In the genomic region with DNA sequence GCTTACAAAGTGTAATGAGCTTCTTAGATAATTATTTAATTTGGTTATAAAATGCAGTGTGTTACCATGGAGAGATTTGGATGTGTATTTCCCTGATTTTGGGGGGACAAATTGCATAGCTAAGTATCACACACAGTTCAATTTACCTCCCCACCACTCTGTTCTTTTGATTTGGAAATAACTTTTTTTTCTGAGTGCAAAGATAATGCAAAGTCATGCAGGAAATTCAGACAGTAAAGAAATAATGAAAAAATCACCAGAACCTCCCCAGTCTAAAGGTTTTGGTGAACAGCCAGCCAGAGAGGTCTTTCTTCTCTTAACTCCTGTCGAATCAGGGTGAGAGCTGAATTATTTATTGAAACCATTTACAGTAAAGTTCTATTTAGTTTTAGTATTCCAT, we compare ENCODE assay signal across 21 cellular contexts. TPM values are rescaled to one million over a fixed set of nuclear protein-coding genes. Genes with fewer than 3 reads are reported as not detected.
DNase-seq lines count a peak whose midpoint lies in the region; ATAC-seq, FAIRE-seq and TF ChIP-seq lines count a peak whose summit lies in the region.
"Had no signal": no experiment of that assay in that cellular context is flagged by ENCODE, and none has a peak within 500 bp of the region (broad histone marks: within the 10 kb centered on the region; RNA-seq: fewer than 3 reads in every experiment).

No MANE protein-coding gene starts in this region.

- H3K36me3 Mint-ChIP-seq in GM23338 (ENCODE audit: low read depth): peaks cover 14% of the 10 kb centered on the region
- H3K36me3 Mint-ChIP-seq in neural crest cell (ENCODE audit: low read depth): peaks cover 5% of the 10 kb centered on the region
- no peaks in the 10 kb centered on the region for H3K36me3 Mint-ChIP-seq in activated naive CD4-positive, alpha-beta T cell treated with anti-CD3 and anti-CD28 coated beads, Interleukin-2, amount 10 ng/mL, durations not matched to agents 7 days and 5 days
- H3K36me3 Mint-ChIP-seq: CD4-positive, CD25-positive, alpha-beta regulatory T cell had no signal

- peak overlapping the region; percentile 80 for H3K4me3 ChIP-seq in GM23338
- H3K4me3 ChIP-seq in HUES64 (ENCODE audit: low read length): peak overlapping the region; percentile 75; the same call in 1 of the 2 replicates
- no peak overlapping the region for H3K4me3 ChIP-seq in K562
- H3K4me3 ChIP-seq: SJCRH30 had no signal

- H3K79me2 ChIP-seq in GM23338 (replicated peaks; ENCODE audit: insufficient read depth) (peaks cover 73% of the 10 kb centered on the region), K562 (ENCODE audit: control insufficient read depth, insufficient read depth, low read length) (peaks cover 54% of the 10 kb centered on the region)

- TF ChIP-seq EP300 in K562 (IDR thresholded peaks at IDR 0.05; ENCODE audit: low read length): no peak

- no peak overlapping the region for H3K9ac ChIP-seq in HUES64 (ENCODE audit: low read depth, low read length)
- 0 out of 4 replicates have a peak overlapping the region, but pooled peaks of 1 of the 2 experiments have one; percentile 12 for H3K9ac ChIP-seq in K562 (ENCODE audit: insufficient read depth in 1 of 2, low read depth in 2 of 2, low read length in 2 of 2)

- no peaks in the 10 kb centered on the region for H3K36me3 ChIP-seq in GM23338 (ENCODE audit: insufficient read depth)
- H3K36me3 ChIP-seq in HUES64 (ENCODE audit: insufficient read depth, low read length): no peaks in the 10 kb centered on the region
- H3K36me3 ChIP-seq in K562 (ENCODE audit: control insufficient read depth, insufficient read depth, low read length): no peaks in the 10 kb centered on the region
- H3K36me3 ChIP-seq: HAP-1, SJCRH30 had no signal

- H3K27me3 ChIP-seq in GM23338 (ENCODE audit: insufficient read depth) (no peaks in the 10 kb centered on the region), HUES64 (ENCODE audit: insufficient read depth, low read length) (peaks cover 9% of the 10 kb centered on the region; the same call in 1 of the 2 replicates), K562 (ENCODE audit: control insufficient read depth in 2 of 2, insufficient read depth in 2 of 2, low read length in 2 of 2) (no peaks in the 10 kb centered on the region)
- H3K27me3 ChIP-seq: SJCRH30 had no signal

- TF ChIP-seq RAD21 in K562 (CRISPR knock-in tag; conservative IDR thresholded peaks at IDR 0.05 in 1 of 2, IDR thresholded peaks at IDR 0.05 in 1 of 2): no peak

- ATAC-seq in GM23338: no peak
- ATAC-seq in K562: no peak
- ATAC-seq in HG03039 (IDR thresholded peaks at IDR 0.05; ENCODE audit: unreplicated experiment): no peak

- CTCF ChIA-PET in K562 (lab: Yijun Ruan, JAX; ENCODE audit: low intra/inter-chr PET ratio): no interaction called here
- CTCF ChIA-PET in activated naive CD4-positive, alpha-beta T cell treated with anti-CD3 and anti-CD28 coated beads, Interleukin-2, amount 10 ng/mL, durations not matched to agents 7 days and 5 days (lab: Charles Lee): no interaction called here

- in situ Hi-C loops in K562 (cut with MboI): no loop called here

- peaks cover 6% of the 10 kb centered on the region for H4K20me1 ChIP-seq in GM23338 (replicated peaks; ENCODE audit: insufficient read depth)
- no peaks in the 10 kb centered on the region for H4K20me1 ChIP-seq in K562 (replicated peaks; ENCODE audit: control insufficient read depth, insufficient read depth, low read length)

- intact Hi-C loops in K562 (cut with micrococcal nuclease): no loop called here

- POLR2A ChIA-PET in K562 (lab: Yijun Ruan, JAX): interaction anchor here (0.5 to 1.9 kb wide), 5 partner anchors 12 to 1002 kb away, joined by 3 to 6 read pairs (median 3); no protein-coding TSS in a partner anchor

- H3K9me1 ChIP-seq in K562 (ENCODE audit: control insufficient read depth, insufficient read depth, low read length): no peaks in the 10 kb centered on the region

- no CpG with 5 or more reads among the region's 1 CpG for whole genome bisulfite sequencing in HUES64
- WGBS in K562 (ENCODE audit: insufficient coverage, low coverage, missing lambda C conversion rate): 11% methylated on average over 1 of the region's 1 CpG

- DNase-seq in GM23338 (ENCODE audit: low spot score) (no peak), K562 (ENCODE audit: extremely low read depth in 1 of 4, low spot score in 3 of 4) (no peak), neural crest cell (ENCODE audit: low read depth, low spot score) (no peak), pons (ENCODE audit: low spot score) (no peak)
- DNase-seq in activated naive CD4-positive, alpha-beta T cell treated with anti-CD3 and anti-CD28 coated beads, Interleukin-2, amount 10 ng/mL, durations not matched to agents 7 days and 5 days: no peak
- DNase-seq: Caco-2; CD4-positive, CD25-positive, alpha-beta regulatory T cell; Karpas-422; NCI-H2107; NCI-H446 treated with DMSO at 0.1 percent for 48 hours; T-helper 1 cell had no signal

- H3K4me3 Mint-ChIP-seq in GM23338: peak overlapping the region; percentile 49
- H3K4me3 Mint-ChIP-seq in neural crest cell: peak overlapping the region; percentile 73
- no peak overlapping the region for H3K4me3 Mint-ChIP-seq in activated naive CD4-positive, alpha-beta T cell treated with anti-CD3 and anti-CD28 coated beads, Interleukin-2, amount 10 ng/mL, durations not matched to agents 7 days and 5 days
- H3K4me3 Mint-ChIP-seq: CD4-positive, CD25-positive, alpha-beta regulatory T cell; IgD-negative memory B cell had no signal

- no peak for TF ChIP-seq POLR2A in K562 (conservative IDR thresholded peaks at IDR 0.05)

- no TSS peak for BruUV-seq in K562 (replicated peaks; lab: Mats Ljungman, UMichigan)

- TF ChIP-seq CTCF in GM23338 (conservative IDR thresholded peaks at IDR 0.05; ENCODE audit: low read depth in 2 of 2) (no peak), K562 (IDR thresholded peaks at IDR 0.05 in 2 of 3, conservative IDR thresholded peaks at IDR 0.05 in 1 of 3; ENCODE audit: insufficient read depth in 2 of 3, low read depth in 1 of 3, low read length in 3 of 3) (no peak), neural crest cell (conservative IDR thresholded peaks at IDR 0.05) (no peak)

- H3K4me1 ChIP-seq in GM23338 (ENCODE audit: insufficient read depth) (peaks cover 72% of the 10 kb centered on the region), HUES64 (ENCODE audit: insufficient read depth, low read length) (peaks cover 59% of the 10 kb centered on the region), K562 (replicated peaks in 1 of 2; ENCODE audit: control insufficient read depth in 2 of 2, insufficient read depth in 2 of 2, low read length in 2 of 2) (peaks cover 4 to 10% of the 10 kb centered on the region in 2 experiments; a peak in 4 of 5 replicates)
- H3K4me1 ChIP-seq: Caco-2 had no signal

- H2AFZ ChIP-seq in GM23338 (no peak overlapping the region), K562 (ENCODE audit: low read depth, low read length) (peak overlapping the region; percentile 37)

- H3K27ac Mint-ChIP-seq in GM23338: peak overlapping the region; percentile 90
- no peak overlapping the region for H3K27ac Mint-ChIP-seq in neural crest cell (ENCODE audit: unreplicated experiment)
- H3K27ac Mint-ChIP-seq in activated naive CD4-positive, alpha-beta T cell treated with anti-CD3 and anti-CD28 coated beads, Interleukin-2, amount 10 ng/mL, durations not matched to agents 7 days and 5 days: no peak overlapping the region
- H3K27ac Mint-ChIP-seq: CD4-positive, CD25-positive, alpha-beta regulatory T cell; IgD-negative memory B cell had no signal

- peaks cover 59% of the 10 kb centered on the region for H3K4me1 Mint-ChIP-seq in GM23338
- H3K4me1 Mint-ChIP-seq in neural crest cell: peaks cover 48% of the 10 kb centered on the region
- peaks cover 10% of the 10 kb centered on the region for H3K4me1 Mint-ChIP-seq in activated naive CD4-positive, alpha-beta T cell treated with anti-CD3 and anti-CD28 coated beads, Interleukin-2, amount 10 ng/mL, durations not matched to agents 7 days and 5 days

- peak overlapping the region; percentile 77 for H3K27ac ChIP-seq in GM23338 (ENCODE audit: low read depth)
- H3K27ac ChIP-seq in HUES64 (ENCODE audit: low read depth, low read length): peak overlapping the region; percentile 14; the same call in 1 of the 2 replicates
- H3K27ac ChIP-seq in K562 (ENCODE audit: extremely low read depth, low read depth, low read length): peak overlapping the region; percentile 4; the same call in 2 of the 3 replicates

- H3K9me3 Mint-ChIP-seq in GM23338 (peaks cover 2% of the 10 kb centered on the region; the same call in 1 of the 3 replicates), neural crest cell (no peaks in the 10 kb centered on the region)
- no peaks in the 10 kb centered on the region for H3K9me3 Mint-ChIP-seq in activated naive CD4-positive, alpha-beta T cell treated with anti-CD3 and anti-CD28 coated beads, Interleukin-2, amount 10 ng/mL, durations not matched to agents 7 days and 5 days
- H3K9me3 Mint-ChIP-seq: IgD-negative memory B cell had no signal

- H3K9me3 ChIP-seq in HUES64 (ENCODE audit: insufficient read depth, low read depth, low read length) (no peaks in the 10 kb centered on the region), K562 (replicated peaks; ENCODE audit: control insufficient read depth, insufficient read depth, low read depth, low read length) (no peaks in the 10 kb centered on the region)
- H3K9me3 ChIP-seq: Caco-2, HAP-1, SJCRH30 had no signal

- FAIRE-seq in K562 (lab: Jason Lieb, UNC): no peak
- FAIRE-seq: G401.6, GM12892, HTR-8/SVneo, RCC 7860 had no signal

- H3F3A ChIP-seq in GM23338 (replicated peaks; ENCODE audit: low read depth): 0 out of 2 replicates have a peak, but pooled peaks cover 3% of the 10 kb centered on the region

- peak overlapping the region; percentile 85 for H3K4me2 ChIP-seq in GM23338
- H3K4me2 ChIP-seq in K562 (ENCODE audit: insufficient read depth, low read length): peak overlapping the region; percentile 57

- H3K27me3 Mint-ChIP-seq in GM23338 (ENCODE audit: insufficient read depth, low read depth, poor library complexity) (peaks cover 3% of the 10 kb centered on the region), neural crest cell (ENCODE audit: low read depth) (peaks cover 32% of the 10 kb centered on the region)
- H3K27me3 Mint-ChIP-seq in activated naive CD4-positive, alpha-beta T cell treated with anti-CD3 and anti-CD28 coated beads, Interleukin-2, amount 10 ng/mL, durations not matched to agents 7 days and 5 days: peaks cover 35% of the 10 kb centered on the region

- no peaks in the 10 kb centered on the region for H3K9me2 ChIP-seq in GM23338 (ENCODE audit: insufficient read depth)

RNA-seq across cellular contexts. Expression of a gene that starts 3.2 kb away (rescaled TPM):
- total RNA-seq in GM23338 (2014; rRNA removed; shearing (Covaris generic)): 139 and 149 TPM in 2 replicates
- 39.4 and 46.1 TPM in 2 replicates for polyA plus RNA-seq in GM23338 (2016; fragmentation: Nextera tagmentation; extraction: Ambion mirVana)
- 22.5 TPM for polyA plus RNA-seq in HUES64 (2013, experiment 1 of 2)
- 25.4 TPM for polyA plus RNA-seq in HUES64 (2013, experiment 2 of 2)
- 426 and 1,792 TPM in 2 replicates for total RNA-seq in K562 (2011; cell fraction: chromatin; rRNA removed; ENCODE audit: low replicate concordance)
- 167 and 305 TPM in 2 replicates for total RNA-seq in K562 (2011; cell fraction: nucleolus; rRNA removed)
- 499 and 612 TPM in 2 replicates for total RNA-seq in K562 (2011; cell fraction: nucleoplasm; rRNA removed)
- total RNA-seq in K562 (2014; rRNA removed): 71.6 and 75.0 TPM in 2 replicates
- total RNA-seq in K562 (2014; rRNA removed; fragmentation: Illumina TruSeq; extraction: Trizol): 156 and 170 TPM in 2 replicates
- total RNA-seq in K562 (2015; rRNA removed; fragmentation: Illumina TruSeq; extraction: Trizol): 101 and 111 TPM in 2 replicates
- total RNA-seq in K562 (2021): 70.6 and 73.7 TPM in 2 replicates
- polyA plus RNA-seq in K562 (2011; rRNA removed): 49.6 and 58.2 TPM in 2 replicates
- 18.0 and 26.3 TPM in 2 replicates for polyA plus RNA-seq in K562 (2011; cell fraction: cytosol; rRNA removed)
- 135 and 146 TPM in 2 replicates for polyA plus RNA-seq in K562 (2011; cell fraction: nucleus; rRNA removed)
- 34.1 and 37.7 TPM in 2 replicates for polyA plus RNA-seq in K562 (2012)
- polyA plus RNA-seq in K562 (2014; fragmentation: Illumina TruSeq; extraction: Trizol): 45.6 and 47.5 TPM in 2 replicates
- polyA plus RNA-seq in K562 (2014; fragmentation: Nextera tagmentation; extraction: Ambion mirVana): 10 to 100 TPM; 21.7 to 24.5 TPM
- polyA plus RNA-seq in K562 (2014; rRNA removed): 50.7 and 51.8 TPM in 2 replicates
- 318 and 333 TPM in 2 replicates for polyA minus RNA-seq in K562 (2011; rRNA and poly(A)+ RNA removed)
- polyA minus RNA-seq in K562 (2011; cell fraction: cytosol; rRNA and poly(A)+ RNA removed): 24.5 and 45.3 TPM in 2 replicates
- 512 and 599 TPM in 2 replicates for polyA minus RNA-seq in K562 (2011; cell fraction: nucleus; rRNA and poly(A)+ RNA removed)
- 43.4 and 45.0 TPM in 2 replicates for total RNA-seq in neural crest cell
- total RNA-seq: MCF 10A had no signal
- polyA plus RNA-seq: IgD-negative memory B cell had no signal

RNA-seq across cellular contexts. Expression of a gene that starts 32.4 kb away (rescaled TPM):
- total RNA-seq in GM23338 (2014; rRNA removed; shearing (Covaris generic)): 19.1 and 19.6 TPM in 2 replicates
- polyA plus RNA-seq in GM23338 (2016; fragmentation: Nextera tagmentation; extraction: Ambion mirVana) (8.6 and 10.7 TPM in 2 replicates), K562 (2011; rRNA removed) (35.1 and 42.3 TPM in 2 replicates), K562 (2014; fragmentation: Illumina TruSeq; extraction: Trizol) (21.2 and 25.0 TPM in 2 replicates), K562 (2014; fragmentation: Nextera tagmentation; extraction: Ambion mirVana) (10 to 100 TPM in 1 of 2 experiments, 1 to 10 TPM in 1; 9.5 to 19.2 TPM), K562 (2014; rRNA removed) (16.5 and 17.6 TPM in 2 replicates)
- 8.4 TPM for polyA plus RNA-seq in HUES64 (2013, experiment 1 of 2)
- 10.1 TPM for polyA plus RNA-seq in HUES64 (2013, experiment 2 of 2)
- total RNA-seq in K562 (2011; cell fraction: chromatin; rRNA removed; ENCODE audit: low replicate concordance): 8.0 and 49.3 TPM in 2 replicates
- 4.8 and 6.4 TPM in 2 replicates for total RNA-seq in K562 (2011; cell fraction: nucleolus; rRNA removed)
- 15.0 and 31.4 TPM in 2 replicates for total RNA-seq in K562 (2011; cell fraction: nucleoplasm; rRNA removed)
- total RNA-seq in K562 (2014; rRNA removed) (11.7 TPM in 2 replicates), K562 (2014; rRNA removed; fragmentation: Illumina TruSeq; extraction: Trizol) (23.3 and 30.3 TPM in 2 replicates), K562 (2015; rRNA removed; fragmentation: Illumina TruSeq; extraction: Trizol) (17.5 and 20.7 TPM in 2 replicates), K562 (2021) (21.1 and 21.9 TPM in 2 replicates), neural crest cell (12.0 and 12.1 TPM in 2 replicates)
- 4.8 and 14.0 TPM in 2 replicates for polyA plus RNA-seq in K562 (2011; cell fraction: cytosol; rRNA removed)
- 8.2 and 12.3 TPM in 2 replicates for polyA plus RNA-seq in K562 (2011; cell fraction: nucleus; rRNA removed)
- polyA plus RNA-seq in K562 (2012): 15.0 and 18.3 TPM in 2 replicates
- 61.9 and 70.0 TPM in 2 replicates for polyA minus RNA-seq in K562 (2011; rRNA and poly(A)+ RNA removed)
- polyA minus RNA-seq in K562 (2011; cell fraction: cytosol; rRNA and poly(A)+ RNA removed): 16.2 and 17.2 TPM in 2 replicates
- 10.4 and 21.7 TPM in 2 replicates for polyA minus RNA-seq in K562 (2011; cell fraction: nucleus; rRNA and poly(A)+ RNA removed)

Comparison
In these comparisons a context has a peak if more than half of its experiments do, and no peak if none do; other contexts are left out.
1. H3K27ac ChIP-seq: peak in every context shown above with its lines; median percentile 77 in GM23338; 14 in HUES64; 4 in K562.